In the genomic region with DNA sequence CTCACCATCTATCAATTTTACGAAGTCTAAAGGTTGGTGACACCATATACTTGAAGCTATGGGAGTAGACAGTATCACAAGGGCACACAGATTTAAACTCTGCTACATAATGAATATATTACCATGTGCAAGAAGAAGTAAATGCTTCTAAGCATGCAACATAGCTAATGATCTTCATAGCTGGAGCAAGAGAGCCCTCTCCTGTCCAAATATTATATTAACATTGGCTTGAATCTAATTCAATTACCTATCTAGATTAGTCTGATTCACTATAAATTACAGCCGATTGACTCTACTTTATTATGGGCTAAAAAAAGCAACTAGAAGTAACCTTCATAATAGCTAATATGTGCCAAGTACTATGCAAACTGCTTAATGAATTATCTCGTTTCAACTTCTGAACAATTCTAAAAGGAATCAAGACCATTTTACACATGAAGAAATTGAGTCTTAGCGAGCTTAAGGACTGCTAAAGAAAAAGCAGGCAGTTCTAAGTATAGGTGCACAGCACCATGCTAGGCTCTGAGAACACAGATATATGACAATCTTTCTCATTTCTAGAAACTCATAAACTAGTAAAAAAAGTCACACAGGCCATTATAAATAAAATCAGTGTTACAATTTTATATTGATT, we compare ENCODE assay signal across 9 cellular contexts. TPM values are rescaled to one million over a fixed set of nuclear protein-coding genes. Genes with fewer than 3 reads are reported as not detected.
DNase-seq lines count a peak whose midpoint lies in the region; ATAC-seq lines count a peak whose summit lies in the region.
"Had no signal": no experiment of that assay in that cellular context is flagged by ENCODE, and none has a peak within 500 bp of the region (broad histone marks: within the 10 kb centered on the region; RNA-seq: fewer than 3 reads in every experiment).

No MANE protein-coding gene starts in this region.

- DNase-seq in GM04504 (ENCODE audit: low read depth), result peak; percentile 7
- DNase-seq in NCI-H1417 treated with DMSO at 0.1 percent for 48 hours (lab: John Stamatoyannopoulos, UW), result peak; percentile 2
- DNase-seq in amniotic epithelial cell (ENCODE audit: low read depth), result peak; percentile 33
- peak; percentile 36 for DNase-seq in kidney glomerular epithelial cell (lab: John Stamatoyannopoulos, UW)
- no peak for DNase-seq in activated T-cell treated with anti-CD3 and anti-CD28 coated beads, Interleukin-2, amount 50 U/mL, for 4 hours
- DNase-seq in activated naive CD4-positive, alpha-beta T cell treated with anti-CD3 and anti-CD28 coated beads, Interleukin-2, amount 10 ng/mL, durations not matched to agents 7 days and 5 days, result no peak

- no peak overlapping the region for H3K4me3 Mint-ChIP-seq in activated T-cell treated with anti-CD3 and anti-CD28 coated beads, Interleukin-2, amount 50 U/mL, for 4 hours
- no peak overlapping the region for H3K4me3 Mint-ChIP-seq in activated naive CD4-positive, alpha-beta T cell treated with anti-CD3 and anti-CD28 coated beads, Interleukin-2, amount 10 ng/mL, durations not matched to agents 7 days and 5 days
- H3K4me3 Mint-ChIP-seq: memory B cell had no signal

- no peaks in the 10 kb centered on the region for H3K4me1 Mint-ChIP-seq in activated T-cell treated with anti-CD3 and anti-CD28 coated beads, Interleukin-2, amount 50 U/mL, for 4 hours (ENCODE audit: low read depth)
- H3K4me1 Mint-ChIP-seq in activated naive CD4-positive, alpha-beta T cell treated with anti-CD3 and anti-CD28 coated beads, Interleukin-2, amount 10 ng/mL, durations not matched to agents 7 days and 5 days, result no peaks in the 10 kb centered on the region
- H3K4me1 Mint-ChIP-seq: memory B cell had no signal

- H3K27ac Mint-ChIP-seq in activated naive CD4-positive, alpha-beta T cell treated with anti-CD3 and anti-CD28 coated beads, Interleukin-2, amount 10 ng/mL, durations not matched to agents 7 days and 5 days, result no peak overlapping the region
- H3K27ac Mint-ChIP-seq: memory B cell had no signal

- peaks cover 9% of the 10 kb centered on the region for H3K36me3 Mint-ChIP-seq in activated T-cell treated with anti-CD3 and anti-CD28 coated beads, Interleukin-2, amount 50 U/mL, for 4 hours (ENCODE audit: insufficient read depth)
- peaks cover 8% of the 10 kb centered on the region for H3K36me3 Mint-ChIP-seq in activated naive CD4-positive, alpha-beta T cell treated with anti-CD3 and anti-CD28 coated beads, Interleukin-2, amount 10 ng/mL, durations not matched to agents 7 days and 5 days

- no peaks in the 10 kb centered on the region for H3K27me3 Mint-ChIP-seq in activated T-cell treated with anti-CD3 and anti-CD28 coated beads, Interleukin-2, amount 50 U/mL, for 4 hours (ENCODE audit: low read depth)
- H3K27me3 Mint-ChIP-seq in activated naive CD4-positive, alpha-beta T cell treated with anti-CD3 and anti-CD28 coated beads, Interleukin-2, amount 10 ng/mL, durations not matched to agents 7 days and 5 days, result no peaks in the 10 kb centered on the region
- H3K27me3 Mint-ChIP-seq: memory B cell had no signal

- ATAC-seq in GM19328 (IDR thresholded peaks at IDR 0.05; ENCODE audit: unreplicated experiment) (no peak), HG03025 (IDR thresholded peaks at IDR 0.05; ENCODE audit: low FRiP score, unreplicated experiment) (no peak)
- ATAC-seq in activated T-cell treated with anti-CD3 and anti-CD28 coated beads, Interleukin-2, amount 50 U/mL, for 4 hours, result no peak

- no peaks in the 10 kb centered on the region for H3K9me3 Mint-ChIP-seq in activated T-cell treated with anti-CD3 and anti-CD28 coated beads, Interleukin-2, amount 50 U/mL, for 4 hours
- no peaks in the 10 kb centered on the region for H3K9me3 Mint-ChIP-seq in activated naive CD4-positive, alpha-beta T cell treated with anti-CD3 and anti-CD28 coated beads, Interleukin-2, amount 10 ng/mL, durations not matched to agents 7 days and 5 days
- H3K9me3 Mint-ChIP-seq: memory B cell had no signal

- CTCF ChIA-PET in activated naive CD4-positive, alpha-beta T cell treated with anti-CD3 and anti-CD28 coated beads, Interleukin-2, amount 10 ng/mL, durations not matched to agents 7 days and 5 days (lab: Charles Lee), result interaction anchor here (1.0 to 3.0 kb wide), 6 partner anchors 10 to 323 kb away, joined by 3 to 21 read pairs (median 4); a partner anchor contains a TSS

RNA-seq across cellular contexts. Expression of a gene that starts 21.9 kb away (rescaled TPM):
- 10 to 100 TPM; 10.1 to 11.1 (median 10.1) TPM for total RNA-seq in activated T-cell treated with anti-CD3 and anti-CD28 coated beads, Interleukin-2, amount 50 U/mL, for 4 hours

Comparison
In these comparisons a context has a peak if more than half of its experiments do, and no peak if none do; other contexts are left out.
1. DNase-seq: peak in GM04504 (single experiment), NCI-H1417 treated with DMSO at 0.1 percent for 48 hours (single experiment), amniotic epithelial cell (single experiment) and kidney glomerular epithelial cell (single experiment); none in activated T-cell treated with anti-CD3 and anti-CD28 coated beads, Interleukin-2, amount 50 U/mL, for 4 hours (single experiment) and activated naive CD4-positive, alpha-beta T cell treated with anti-CD3 and anti-CD28 coated beads, Interleukin-2, amount 10 ng/mL, durations not matched to agents 7 days and 5 days (single experiment).